Comparison of ENCODE assay signal across 15 cellular contexts in genomic region chr19:29623726-29624488, GRCh38. TPM values are rescaled to one million over a fixed set of nuclear protein-coding genes. Genes with fewer than 3 reads are reported as not detected.
A peak's percentile ranks its signal among the peaks of the same experiment; 100 is the strongest.
DNase-seq lines count a peak whose midpoint lies in the region; ATAC-seq and TF ChIP-seq lines count a peak whose summit lies in the region.
"Had no signal": no experiment of that assay in that cellular context is flagged by ENCODE, and none has a peak within 500 bp of the region (broad histone marks: within the 10 kb centered on the region; RNA-seq: fewer than 3 reads in every experiment).

No MANE protein-coding gene starts in this region.

- intact Hi-C loops in colonic mucosa (cut with DNase I) = no loop called here

- H3K36me3 ChIP-seq in colonic mucosa = no peaks in the 10 kb centered on the region
- H3K36me3 ChIP-seq: adrenal gland had no signal

- ATAC-seq in foreskin keratinocyte (peak; percentile 22), left lobe of liver (no peak)
- ATAC-seq: stimulated activated naive B cell treated with anti-CD40 and anti-IgM and Interleukin-4, amounts not matched to agents 10 μg/mL and 1 μg/mL and 100 μg/mL, for 72 hours had no signal

- H3K9ac ChIP-seq in colonic mucosa (ENCODE audit: low read depth in 2 of 2, low read length in 2 of 2) = no peak overlapping the region

- no peaks in the 10 kb centered on the region for H3K4me1 ChIP-seq in foreskin keratinocyte
- H3K4me1 ChIP-seq in colonic mucosa = no peaks in the 10 kb centered on the region
- H3K4me1 ChIP-seq: adrenal gland had no signal

- no peak overlapping the region for H3K27ac ChIP-seq in foreskin keratinocyte
- no peak overlapping the region for H3K27ac ChIP-seq in colonic mucosa
- H3K27ac ChIP-seq: 22Rv1, adrenal gland, SK-N-MC had no signal

- H3K4me3 ChIP-seq in colonic mucosa = no peak overlapping the region
- H3K4me3 ChIP-seq: adrenal gland, SK-N-MC had no signal

- peak; percentile 68 for DNase-seq in NK-92 treated with Interleukin-12 subunit alpha and Interleukin-12 subunit beta, amount 100 ng/mL, for 24 hours (lab: John Stamatoyannopoulos, UW)
- DNase-seq in NK-92 (lab: John Stamatoyannopoulos, UW; ENCODE audit: unreplicated experiment) (no peak), foreskin keratinocyte (no peak), left lobe of liver (ENCODE audit: low spot score) (no peak), NCI-H82 treated with DMSO at 0.1 percent for 48 hours (lab: John Stamatoyannopoulos, UW; ENCODE audit: unreplicated experiment) (no peak), colonic mucosa (no peak)
- DNase-seq in activated CD8-positive, alpha-beta memory T cell treated with anti-CD3 and anti-CD28 coated beads for 24 hours = peak; percentile 81
- DNase-seq in stimulated activated CD8-positive, alpha-beta memory T cell treated with anti-CD3 and anti-CD28 coated beads, Interleukin-7, amount 100 ng/mL, for 24 hours (ENCODE audit: low read depth) = peak; percentile 45
- DNase-seq: adrenal gland; effector CD4-positive, alpha-beta T cell; head of caudate nucleus; mesenchymal stem cell; stimulated activated naive B cell treated with anti-CD40 and anti-IgM and Interleukin-4, amounts not matched to agents 10 μg/mL and 1 μg/mL and 100 μg/mL, for 72 hours had no signal

- no peaks in the 10 kb centered on the region for H3K9me3 ChIP-seq in colonic mucosa
- H3K9me3 ChIP-seq: adrenal gland had no signal

- TF ChIP-seq CTCF in foreskin keratinocyte (conservative IDR thresholded peaks at IDR 0.05) = no peak
- no peak for TF ChIP-seq CTCF in colonic mucosa (IDR thresholded peaks at IDR 0.05)

- no peaks in the 10 kb centered on the region for H3K27me3 ChIP-seq in foreskin keratinocyte
- no peaks in the 10 kb centered on the region for H3K27me3 ChIP-seq in colonic mucosa
- H3K27me3 ChIP-seq: adrenal gland had no signal

RNA-seq across cellular contexts. Expression of gene POP4, which starts 17.8 kb away (rescaled TPM):
- 88.1 and 92.2 TPM in 2 replicates for total RNA-seq in foreskin keratinocyte
- 90.7 and 101 TPM in 2 replicates for polyA plus RNA-seq in foreskin keratinocyte
- 35.2 TPM for total RNA-seq in left lobe of liver
- 10 to 100 TPM; 52.4 to 87.5 TPM for total RNA-seq in colonic mucosa

RNA-seq across cellular contexts. Expression of gene PLEKHF1, which starts 41.4 kb away (rescaled TPM):
- 13.8 and 15.0 TPM in 2 replicates for total RNA-seq in foreskin keratinocyte
- 13.2 and 15.8 TPM in 2 replicates for polyA plus RNA-seq in foreskin keratinocyte
- 11.3 TPM for total RNA-seq in left lobe of liver
- total RNA-seq in colonic mucosa = 1 to 10 TPM; 2.8 to 3.4 TPM

Comparison
In these comparisons a context has a peak if more than half of its experiments do, and no peak if none do; other contexts are left out.
1. DNase-seq: peak in NK-92 treated with Interleukin-12 subunit alpha and Interleukin-12 subunit beta, amount 100 ng/mL, for 24 hours (single experiment), activated CD8-positive, alpha-beta memory T cell treated with anti-CD3 and anti-CD28 coated beads for 24 hours (single experiment) and stimulated activated CD8-positive, alpha-beta memory T cell treated with anti-CD3 and anti-CD28 coated beads, Interleukin-7, amount 100 ng/mL, for 24 hours (single experiment); none in NK-92 (single experiment), foreskin keratinocyte (0 of 2), left lobe of liver (single experiment), NCI-H82 treated with DMSO at 0.1 percent for 48 hours (single experiment) and colonic mucosa (single experiment).